ENCODE assay signal across 1 cellular context in genomic region chr6:39302669-39303424, GRCh38.
TF ChIP-seq lines count a peak whose summit lies in the region.

No MANE protein-coding gene starts in this region.

TF ChIP-seq in HepG2, 621 proteins besides CTCF, POLR2A, EP300 and RAD21 (continued from another document and continues in another):
- TF ChIP-seq REPIN1 (CRISPR knock-in tag; IDR thresholded peaks at IDR 0.05; ENCODE audit: borderline replicate concordance, low read depth) (0 out of 2 replicates have a peak, but pooled peaks have one; percentile 31), MIXL1 (CRISPR knock-in tag; IDR thresholded peaks at IDR 0.05) (peak; percentile 74; the same call in 1 of the 2 replicates), KDM2A (CRISPR knock-in tag; IDR thresholded peaks at IDR 0.05; ENCODE audit: borderline replicate concordance, low read depth) (peak; percentile 74), ETV5 (CRISPR knock-in tag; IDR thresholded peaks at IDR 0.05; ENCODE audit: borderline replicate concordance) (peak; percentile 38; the same call in 1 of the 2 replicates), ZNF350 (CRISPR knock-in tag; IDR thresholded peaks at IDR 0.05; ENCODE audit: borderline replicate concordance, low read depth) (0 out of 2 replicates have a peak, but pooled peaks have one; percentile 56), HNRNPLL (IDR thresholded peaks at IDR 0.05; ENCODE audit: low read depth, low read length, poor library complexity, severe bottlenecking) (peak; percentile 43), HBP1 (CRISPR knock-in tag; IDR thresholded peaks at IDR 0.05; ENCODE audit: low read depth) (0 out of 2 replicates have a peak, but pooled peaks have one; percentile 75), FOSL2 (CRISPR knock-in tag; IDR thresholded peaks at IDR 0.05) (peak; percentile 27; the same call in 1 of the 2 replicates), ZNF782 (CRISPR knock-in tag; IDR thresholded peaks at IDR 0.05; ENCODE audit: borderline replicate concordance) (peak; percentile 62; the same call in 1 of the 2 replicates), PHB2 (IDR thresholded peaks at IDR 0.05; ENCODE audit: partially characterized antibody) (no peak), ZNF331 (CRISPR knock-in tag; IDR thresholded peaks at IDR 0.05) (peak; percentile 76), ATRX (CRISPR knock-in tag; IDR thresholded peaks at IDR 0.05; ENCODE audit: borderline replicate concordance) (no peak), TGIF2 (CRISPR knock-in tag; IDR thresholded peaks at IDR 0.05) (0 out of 2 replicates have a peak, but pooled peaks have one; percentile 42), ZNF598 (CRISPR knock-in tag; IDR thresholded peaks at IDR 0.05; ENCODE audit: borderline replicate concordance) (0 out of 2 replicates have a peak, but pooled peaks have one; percentile 38), TFDP2 (CRISPR knock-in tag; IDR thresholded peaks at IDR 0.05) (no peak), ZNF792 (CRISPR knock-in tag; IDR thresholded peaks at IDR 0.05) (peak; percentile 50; the same call in 1 of the 2 replicates), GABPA (IDR thresholded peaks at IDR 0.05; ENCODE audit: low read depth, low read length) (no peak), GABPA (CRISPR knock-in tag; IDR thresholded peaks at IDR 0.05; ENCODE audit: low read depth) (0 out of 2 replicates have a peak, but pooled peaks have one; percentile 31), ZNF687 (CRISPR knock-in tag; IDR thresholded peaks at IDR 0.05) (peak; percentile 53), THRA (CRISPR knock-in tag; IDR thresholded peaks at IDR 0.05; ENCODE audit: borderline replicate concordance) (0 out of 2 replicates have a peak, but pooled peaks have one; percentile 39), YEATS2 (CRISPR knock-in tag; IDR thresholded peaks at IDR 0.05; ENCODE audit: borderline replicate concordance) (peak; percentile 47; the same call in 1 of the 2 replicates), ZNF724P (CRISPR knock-in tag; IDR thresholded peaks at IDR 0.05; ENCODE audit: borderline replicate concordance) (0 out of 2 replicates have a peak, but pooled peaks have one; percentile 60), IRF2 (CRISPR knock-in tag; IDR thresholded peaks at IDR 0.05) (peak; percentile 73; the same call in 1 of the 2 replicates), CBX1 (IDR thresholded peaks at IDR 0.05; ENCODE audit: low read depth) (peak; percentile 86), LCORL (IDR thresholded peaks at IDR 0.05) (no peak), LCORL (CRISPR knock-in tag; IDR thresholded peaks at IDR 0.05) (0 out of 2 replicates have a peak, but pooled peaks have one; percentile 47), ZNF264 (CRISPR knock-in tag; IDR thresholded peaks at IDR 0.05) (peak; percentile 47; the same call in 1 of the 2 replicates), NBN (conservative IDR thresholded peaks at IDR 0.05) (no peak), TBX2 (CRISPR knock-in tag; IDR thresholded peaks at IDR 0.05; ENCODE audit: borderline replicate concordance) (peak; percentile 30; the same call in 1 of the 2 replicates), PRDM10 (CRISPR knock-in tag; IDR thresholded peaks at IDR 0.05; ENCODE audit: low read depth) (0 out of 2 replicates have a peak, but pooled peaks have one; percentile 22), ZNF572 (CRISPR knock-in tag; IDR thresholded peaks at IDR 0.05) (peak; percentile 31; the same call in 1 of the 2 replicates), ZNF710 (CRISPR knock-in tag; IDR thresholded peaks at IDR 0.05; ENCODE audit: borderline replicate concordance) (no peak), MEIS1 (CRISPR knock-in tag; IDR thresholded peaks at IDR 0.05; ENCODE audit: borderline replicate concordance) (peak; percentile 63; the same call in 1 of the 2 replicates), ZNF274 (CRISPR knock-in tag; IDR thresholded peaks at IDR 0.05) (0 out of 2 replicates have a peak, but pooled peaks have one; percentile 35), ZNF142 (CRISPR knock-in tag; IDR thresholded peaks at IDR 0.05) (no peak)
